Comparison of ENCODE assay signal across 9 cellular contexts in genomic region chr5:157269165-157269671, GRCh38. TPM values are rescaled to one million over a fixed set of nuclear protein-coding genes. Genes with fewer than 3 reads are reported as not detected.
DNase-seq lines count a peak whose midpoint lies in the region; ATAC-seq and TF ChIP-seq lines count a peak whose summit lies in the region.
"Had no signal": no experiment of that assay in that cellular context is flagged by ENCODE, and none has a peak within 500 bp of the region (broad histone marks: within the 10 kb centered on the region; RNA-seq: fewer than 3 reads in every experiment).

No MANE protein-coding gene starts in this region.

- no peak for TF ChIP-seq CTCF in GM06990 (IDR thresholded peaks at IDR 0.05; ENCODE audit: insufficient read depth, low read length, poor library complexity, severe bottlenecking)
- TF ChIP-seq CTCF in Loucy (conservative IDR thresholded peaks at IDR 0.05; ENCODE audit: low read length), result no peak

- peaks cover 82% of the 10 kb centered on the region for H3K79me2 ChIP-seq in Loucy (ENCODE audit: insufficient read depth, low read length)

- H3K36me3 ChIP-seq in GM06990 (ENCODE audit: control insufficient read depth, insufficient read depth, low read length) (no peaks in the 10 kb centered on the region), Loucy (ENCODE audit: insufficient read depth, low read length) (0 out of 2 replicates have a peak, but pooled peaks cover 2% of the 10 kb centered on the region)

- peak overlapping the region; percentile 97 for H3K4me2 ChIP-seq in Loucy (ENCODE audit: low read depth, low read length, poor library complexity, severe bottlenecking)

- peak overlapping the region; percentile 90 for H3K9ac ChIP-seq in Loucy (ENCODE audit: low read depth, low read length, poor library complexity, severe bottlenecking)

- peaks cover 37% of the 10 kb centered on the region for H3K36me3 Mint-ChIP-seq in activated naive CD8-positive, alpha-beta T cell treated with anti-CD3 and anti-CD28 coated beads, Interleukin-2, amount 50 U/mL, for 24 hours (ENCODE audit: low read depth)
- peaks cover 7 to 10% of the 10 kb centered on the region in 2 donors for H3K36me3 Mint-ChIP-seq in naive B cell

- no peak for ATAC-seq in activated naive CD8-positive, alpha-beta T cell treated with anti-CD3 and anti-CD28 coated beads, Interleukin-2, amount 50 U/mL, for 24 hours
- ATAC-seq in naive B cell (ENCODE audit: low read depth in 2 of 2), result no peak
- no peak for ATAC-seq in HG03565 (IDR thresholded peaks at IDR 0.05; ENCODE audit: unreplicated experiment)
- no peak for ATAC-seq in GM19467 (IDR thresholded peaks at IDR 0.05; ENCODE audit: unreplicated experiment)

- H4K20me1 ChIP-seq in Loucy (ENCODE audit: insufficient read depth, low read length, poor library complexity, severe bottlenecking), result peaks cover 10% of the 10 kb centered on the region

- H3K9me3 ChIP-seq in Loucy (ENCODE audit: insufficient read depth, low read depth, low read length), result no peaks in the 10 kb centered on the region

- H3F3A ChIP-seq in Loucy (ENCODE audit: low read depth), result peaks cover 12% of the 10 kb centered on the region

- peak overlapping the region; percentile 90 for H3K4me3 Mint-ChIP-seq in activated naive CD8-positive, alpha-beta T cell treated with anti-CD3 and anti-CD28 coated beads, Interleukin-2, amount 50 U/mL, for 24 hours
- H3K4me3 Mint-ChIP-seq in naive B cell, result peak overlapping the region; percentile 43 to 97 (median 84)

- peaks cover 61% of the 10 kb centered on the region for H3K4me1 ChIP-seq in Loucy (ENCODE audit: insufficient read depth, low read length, poor library complexity, severe bottlenecking)

- H3K27me3 ChIP-seq in GM06990 (replicated peaks; ENCODE audit: control insufficient read depth, insufficient read depth, low read length) (no peaks in the 10 kb centered on the region), Loucy (ENCODE audit: insufficient read depth, low read length, poor library complexity, severe bottlenecking) (no peaks in the 10 kb centered on the region)

- peak overlapping the region; percentile 94 for H3K27ac Mint-ChIP-seq in activated naive CD8-positive, alpha-beta T cell treated with anti-CD3 and anti-CD28 coated beads, Interleukin-2, amount 50 U/mL, for 24 hours
- peak overlapping the region; percentile 67 to 99 (median 94) for H3K27ac Mint-ChIP-seq in naive B cell

- peaks cover 81% of the 10 kb centered on the region for H3K4me1 Mint-ChIP-seq in activated naive CD8-positive, alpha-beta T cell treated with anti-CD3 and anti-CD28 coated beads, Interleukin-2, amount 50 U/mL, for 24 hours
- H3K4me1 Mint-ChIP-seq in naive B cell, result peaks cover 69 to 89% (median 87%) of the 10 kb centered on the region in 3 donors

- H3K9me3 Mint-ChIP-seq in activated naive CD8-positive, alpha-beta T cell treated with anti-CD3 and anti-CD28 coated beads, Interleukin-2, amount 50 U/mL, for 24 hours, result no peaks in the 10 kb centered on the region
- H3K9me3 Mint-ChIP-seq in naive B cell, result peaks cover 0 to 5% (median 0%) of the 10 kb centered on the region in 7 donors

- no peak overlapping the region for H2AFZ ChIP-seq in Loucy (ENCODE audit: low read length)

- H3K4me3 ChIP-seq in GM06990 (replicated peaks; ENCODE audit: low read depth, low read length) (peak overlapping the region; percentile 41), Loucy (ENCODE audit: low read length, poor library complexity, severe bottlenecking) (peak overlapping the region; percentile 95)

- no peaks in the 10 kb centered on the region for H3K27me3 Mint-ChIP-seq in activated naive CD8-positive, alpha-beta T cell treated with anti-CD3 and anti-CD28 coated beads, Interleukin-2, amount 50 U/mL, for 24 hours
- H3K27me3 Mint-ChIP-seq in naive B cell, result no peaks in the 10 kb centered on the region

- no peaks in the 10 kb centered on the region for H3K9me2 ChIP-seq in Loucy (replicated peaks; ENCODE audit: low read depth, low read length)

- DNase-seq in GM06990 (ENCODE audit: extremely low read depth, insufficient read length) (no peak), naive B cell (no peak), NCI-H446 (lab: John Stamatoyannopoulos, UW) (no peak), NCI-H69 (lab: John Stamatoyannopoulos, UW) (no peak)
- no peak for DNase-seq in activated naive CD8-positive, alpha-beta T cell treated with anti-CD3 and anti-CD28 coated beads, Interleukin-2, amount 50 U/mL, for 24 hours
- DNase-seq: stimulated activated CD4-positive, alpha-beta T cell treated with anti-CD3 and anti-CD28 coated beads, Interleukin-12 subunit alpha, Interleukin-12 subunit beta, amount 100 ng/mL, for 4 hours had no signal

RNA-seq across cellular contexts. Expression of gene CYFIP2, which starts 3.3 kb away (rescaled TPM):
- polyA plus RNA-seq in naive B cell (ENCODE audit: low read depth in 6 of 6), result 100 to 1,000 TPM; 306 to 461 (median 348) TPM
